9 cellular contexts compared by ENCODE assay signal in genomic region chr2:179049546-179050311, GRCh38. TPM values are rescaled to one million over a fixed set of nuclear protein-coding genes. Genes with fewer than 3 reads are reported as not detected.
DNase-seq lines count a peak whose midpoint lies in the region; ATAC-seq, FAIRE-seq and TF ChIP-seq lines count a peak whose summit lies in the region.
"Had no signal": no experiment of that assay in that cellular context is flagged by ENCODE, and none has a peak within 500 bp of the region (broad histone marks: within the 10 kb centered on the region; RNA-seq: fewer than 3 reads in every experiment).

A gene with protein sequence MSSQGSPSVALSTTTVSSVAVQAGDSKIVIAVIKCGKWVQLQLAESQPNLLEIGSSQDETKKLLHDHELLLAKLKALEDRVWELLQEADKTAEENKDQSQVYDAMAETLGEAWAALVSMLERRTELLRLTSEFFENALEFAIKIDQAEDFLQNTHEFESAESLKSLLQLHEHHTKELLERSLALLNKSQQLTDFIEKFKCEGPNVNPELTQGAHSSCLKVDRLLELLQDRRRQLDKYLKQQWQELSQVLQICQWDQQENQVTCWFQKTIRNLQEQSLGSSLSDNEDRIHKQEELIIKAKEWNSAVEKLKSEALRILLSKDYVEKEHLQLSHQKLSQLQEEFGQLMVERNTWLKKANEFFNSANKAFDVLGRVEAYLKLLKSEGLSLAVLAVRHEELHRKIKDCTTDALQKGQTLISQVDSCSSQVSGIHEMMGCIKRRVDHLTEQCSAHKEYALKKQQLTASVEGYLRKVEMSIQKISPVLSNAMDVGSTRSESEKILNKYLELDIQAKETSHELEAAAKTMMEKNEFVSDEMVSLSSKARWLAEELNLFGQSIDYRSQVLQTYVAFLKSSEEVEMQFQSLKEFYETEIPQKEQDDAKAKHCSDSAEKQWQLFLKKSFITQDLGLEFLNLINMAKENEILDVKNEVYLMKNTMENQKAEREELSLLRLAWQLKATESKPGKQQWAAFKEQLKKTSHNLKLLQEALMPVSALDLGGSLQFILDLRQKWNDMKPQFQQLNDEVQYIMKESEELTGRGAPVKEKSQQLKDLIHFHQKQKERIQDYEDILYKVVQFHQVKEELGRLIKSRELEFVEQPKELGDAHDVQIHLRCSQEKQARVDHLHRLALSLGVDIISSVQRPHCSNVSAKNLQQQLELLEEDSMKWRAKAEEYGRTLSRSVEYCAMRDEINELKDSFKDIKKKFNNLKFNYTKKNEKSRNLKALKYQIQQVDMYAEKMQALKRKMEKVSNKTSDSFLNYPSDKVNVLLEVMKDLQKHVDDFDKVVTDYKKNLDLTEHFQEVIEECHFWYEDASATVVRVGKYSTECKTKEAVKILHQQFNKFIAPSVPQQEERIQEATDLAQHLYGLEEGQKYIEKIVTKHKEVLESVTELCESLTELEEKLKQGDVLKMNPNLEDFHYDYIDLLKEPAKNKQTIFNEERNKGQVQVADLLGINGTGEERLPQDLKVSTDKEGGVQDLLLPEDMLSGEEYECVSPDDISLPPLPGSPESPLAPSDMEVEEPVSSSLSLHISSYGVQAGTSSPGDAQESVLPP (N-terminal part only) (minus strand): TSS chr2:179050137. CDS start chr2:179049941, 196 bp downstream.

- peak within 1 kb of the TSS; percentile 32 to 54 for H3K27ac Mint-ChIP-seq in natural killer cell

- ATAC-seq in GM21786 (IDR thresholded peaks at IDR 0.05; ENCODE audit: unreplicated experiment) = peak; percentile 58
- peak in 2 of 3 donors; percentile 48 to 56 for ATAC-seq in natural killer cell

- in situ Hi-C loops in brain microvascular endothelial cell (cut with HindIII; ENCODE audit: low pct_ligation_motif_present, low sequenced_read_pairs) = no loop called here

- peak within 1 kb of the TSS; percentile 83 for H3K4me3 Mint-ChIP-seq in natural killer cell

- peaks cover 10 to 12% of the 10 kb centered on the region in 2 donors for H3K4me1 Mint-ChIP-seq in natural killer cell

- no peak for DNase-seq in GM18507 (ENCODE audit: extremely low spot score, insufficient read length, low read depth)
- peak; percentile 68 to 72 for DNase-seq in Kasumi-1 (lab: John Stamatoyannopoulos, UW)
- DNase-seq in brain microvascular endothelial cell = peak; percentile 7
- no peak for DNase-seq in natural killer cell
- DNase-seq in NCI-H510A (lab: John Stamatoyannopoulos, UW) = no peak
- no peak for DNase-seq in NCI-H2029 (lab: John Stamatoyannopoulos, UW)
- DNase-seq in T-helper 9 cell = no peak

- H3K36me3 ChIP-seq in brain microvascular endothelial cell (replicated peaks) = no peaks in the 10 kb centered on the region

- intact Hi-C loops in natural killer cell (cut with micrococcal nuclease) = no loop called here

- H3K9me3 Mint-ChIP-seq in natural killer cell = no peaks in the 10 kb centered on the region

- H3K4me3 ChIP-seq in brain microvascular endothelial cell (ENCODE audit: low read depth, low read length) = no peak within 1 kb of the TSS

- TF ChIP-seq CTCF in brain microvascular endothelial cell (IDR thresholded peaks at IDR 0.05; ENCODE audit: low read depth, low read length, missing control alignments) (no peak), natural killer cell (IDR thresholded peaks at IDR 0.05) (no peak)

- no peaks in the 10 kb centered on the region for H3K36me3 Mint-ChIP-seq in natural killer cell

- H3K27me3 Mint-ChIP-seq in natural killer cell (ENCODE audit: low read depth in 2 of 2) = no peaks in the 10 kb centered on the region

- no peaks in the 10 kb centered on the region for H3K27me3 ChIP-seq in brain microvascular endothelial cell (replicated peaks)

- peak; percentile 78 for FAIRE-seq in GM18507 (lab: Jason Lieb, UNC)

- no peak within 1 kb of the TSS for H3K27ac ChIP-seq in brain microvascular endothelial cell

RNA-seq across cellular contexts. Expression of the gene that starts here (rescaled TPM):
- 1 to 10 TPM; 2.0 to 3.1 (median 2.0) TPM for total RNA-seq in natural killer cell
- total RNA-seq: fibroblast of villous mesenchyme had no signal

Comparison
In these comparisons a context has a peak if more than half of its experiments do, and no peak if none do; other contexts are left out.
1. DNase-seq: peak in Kasumi-1 (2 of 2) and brain microvascular endothelial cell (single experiment); none in GM18507 (single experiment), natural killer cell (single experiment), NCI-H510A (single experiment), NCI-H2029 (single experiment) and T-helper 9 cell (single experiment).